7 cellular contexts compared by ENCODE assay signal in the genomic region with DNA sequence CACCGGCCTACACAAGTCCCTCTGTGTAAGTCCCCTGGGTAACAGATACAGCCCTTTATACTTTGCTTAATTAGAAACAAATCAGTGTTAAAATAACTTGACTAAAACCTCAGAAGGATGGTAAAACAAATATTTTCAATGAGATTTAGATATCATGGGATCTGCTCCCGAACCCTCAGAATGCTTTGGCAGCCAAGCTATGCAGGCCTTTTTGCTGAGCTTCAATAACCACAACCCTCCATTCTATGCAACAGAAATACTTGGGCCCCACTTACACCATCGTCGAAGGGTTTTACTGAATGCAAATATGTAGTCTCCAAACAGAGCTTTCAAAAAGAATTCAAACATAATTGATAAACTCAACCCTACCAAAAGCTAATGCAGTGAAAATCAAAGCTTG.
"Had no signal": no experiment of that assay in that cellular context is flagged by ENCODE, and none has a peak within 500 bp of the region (broad histone marks: within the 10 kb centered on the region; RNA-seq: fewer than 3 reads in every experiment).

No MANE protein-coding gene starts in this region.

- H3K4me1 ChIP-seq: HAP-1 had no signal

- H3K9me3 ChIP-seq: HAP-1 had no signal

- DNase-seq: GM23248, GOT3, H7, HFFc6, IMR-90 had no signal

- H3K27ac Mint-ChIP-seq: HFFc6 had no signal

- H3K9ac ChIP-seq: GM23248 had no signal

- ATAC-seq: HCT116 had no signal

- H3K9me3 Mint-ChIP-seq: HFFc6 had no signal

- H2AFZ ChIP-seq: GM23248 had no signal

- H3K27ac ChIP-seq: GM23248 had no signal

- H3K4me3 ChIP-seq: GM23248, HAP-1 had no signal

- H3K4me3 Mint-ChIP-seq: HFFc6 had no signal
